13 cellular contexts compared by ENCODE assay signal in the genomic region with DNA sequence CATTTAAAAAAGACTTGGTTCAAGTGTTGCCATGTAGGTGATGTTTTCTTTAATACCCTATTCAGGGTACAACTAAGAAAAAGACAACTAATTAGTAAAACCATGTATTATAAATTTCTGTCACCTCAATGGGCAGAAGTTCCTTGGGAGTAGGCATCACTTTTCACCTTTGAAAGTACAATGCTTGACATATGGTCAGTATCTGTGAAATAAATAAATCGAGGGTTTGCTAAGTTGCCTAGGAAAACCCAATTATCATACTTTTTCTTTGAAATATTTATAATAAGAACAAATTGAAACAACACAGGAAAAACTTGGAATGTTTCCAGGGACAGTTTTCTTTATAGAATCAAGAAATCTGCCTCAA. TPM values are rescaled to one million over a fixed set of nuclear protein-coding genes. Genes with fewer than 3 reads are reported as not detected.
DNase-seq lines count a peak whose midpoint lies in the region; ATAC-seq and TF ChIP-seq lines count a peak whose summit lies in the region.
"Had no signal": no experiment of that assay in that cellular context is flagged by ENCODE, and none has a peak within 500 bp of the region (broad histone marks: within the 10 kb centered on the region; RNA-seq: fewer than 3 reads in every experiment).

No MANE protein-coding gene starts in this region.

- 39 to 53% (median 44%) methylated on average over 1 of the region's 1 CpG for WGBS in heart left ventricle, 4 donors

- intact Hi-C loops in heart left ventricle (cut with DNase I) (loop anchor here in 1 of 10 donors (10.0 kb wide), 1 partner anchor 69 kb away; no protein-coding TSS in a partner anchor), left ventricle myocardium superior (cut with micrococcal nuclease) (no loop called here), uterus (cut with DNase I; ENCODE audit: low total_unique reads) (no loop called here), tibial artery (cut with DNase I; ENCODE audit: low total_unique reads) (no loop called here), left colon (cut with DNase I, micrococcal nuclease) (no loop called here)

- no peaks in the 10 kb centered on the region for H3K27me3 ChIP-seq in heart left ventricle
- H3K27me3 ChIP-seq in muscle layer of duodenum (ENCODE audit: low read depth, low read length) = no peaks in the 10 kb centered on the region
- H3K27me3 ChIP-seq in uterus = no peaks in the 10 kb centered on the region
- no peaks in the 10 kb centered on the region for H3K27me3 ChIP-seq in tibial artery
- H3K27me3 ChIP-seq: right atrium auricular region had no signal

- TF ChIP-seq POLR2A in heart left ventricle (IDR thresholded peaks at IDR 0.05) (no peak), uterus (IDR thresholded peaks at IDR 0.05) (no peak)

- H3K27ac ChIP-seq in heart left ventricle (peak overlapping the region in 11 of 12 donors; percentile 8 to 90 (median 59)), muscle layer of duodenum (ENCODE audit: low read length) (peak overlapping the region; percentile 49), uterus (peak overlapping the region; percentile 77 to 91), tibial artery (peak overlapping the region in 1 of 2 donors; percentile 9)

- DNase-seq in heart left ventricle (no peak), left ventricle myocardium superior (no peak), choroid plexus epithelial cell (ENCODE audit: low read depth) (peak; percentile 42), uterus (no peak), tibial artery (no peak), left colon (no peak)
- no peak for DNase-seq in activated effector memory CD4-positive, alpha-beta T cell treated with Interleukin-2 at 50 U/mL for 16 hours
- DNase-seq: activated CD8-positive, alpha-beta memory T cell treated with anti-CD3 and anti-CD28 coated beads, Interleukin-2, amount 50 U/mL, for 48 hours; DMS153; NCI-H1436 treated with DMSO at 0.1 percent for 48 hours; NCI-H524 treated with DMSO at 0.1 percent for 48 hours had no signal

- no peak overlapping the region for H3K4me3 ChIP-seq in heart left ventricle
- no peak overlapping the region for H3K4me3 ChIP-seq in choroid plexus epithelial cell (ENCODE audit: low read depth, low read length)
- H3K4me3 ChIP-seq in muscle layer of duodenum (ENCODE audit: low read depth in 1 of 2, low read length in 2 of 2) = no peak overlapping the region
- H3K4me3 ChIP-seq in uterus = no peak overlapping the region
- H3K4me3 ChIP-seq in tibial artery = no peak overlapping the region
- H3K4me3 ChIP-seq: right atrium auricular region had no signal

- H3K36me3 ChIP-seq in heart left ventricle (peaks cover 0 to 6% (median 0%) of the 10 kb centered on the region in 9 donors), muscle layer of duodenum (ENCODE audit: control insufficient read depth in 1 of 2, insufficient read depth in 2 of 2, low read length in 2 of 2) (no peaks in the 10 kb centered on the region), uterus (no peaks in the 10 kb centered on the region), tibial artery (no peaks in the 10 kb centered on the region)
- H3K36me3 ChIP-seq: right atrium auricular region had no signal

- no peak for ATAC-seq in heart left ventricle
- no peak for ATAC-seq in left ventricle myocardium superior
- ATAC-seq in left colon = no peak

- H3K4me1 ChIP-seq in heart left ventricle (peaks cover 3 to 69% (median 49%) of the 10 kb centered on the region in 12 donors), muscle layer of duodenum (ENCODE audit: control insufficient read depth in 1 of 2, insufficient read depth in 2 of 2, low read length in 2 of 2) (peaks cover 18 to 42% of the 10 kb centered on the region in 2 donors), uterus (peaks cover 0 to 8% of the 10 kb centered on the region in 2 donors), tibial artery (peaks cover 0 to 36% (median 12%) of the 10 kb centered on the region in 4 donors)

- TF ChIP-seq CTCF in heart left ventricle (IDR thresholded peaks at IDR 0.05) (no peak), choroid plexus epithelial cell (conservative IDR thresholded peaks at IDR 0.05; ENCODE audit: low read depth, low read length) (no peak), uterus (IDR thresholded peaks at IDR 0.05) (no peak), tibial artery (IDR thresholded peaks at IDR 0.05) (no peak)

- no peaks in the 10 kb centered on the region for H3K9me3 ChIP-seq in heart left ventricle
- H3K9me3 ChIP-seq in muscle layer of duodenum (ENCODE audit: control insufficient read depth in 1 of 2, low read length in 2 of 2) = no peaks in the 10 kb centered on the region
- H3K9me3 ChIP-seq in uterus = no peaks in the 10 kb centered on the region
- no peaks in the 10 kb centered on the region for H3K9me3 ChIP-seq in tibial artery
- H3K9me3 ChIP-seq: right atrium auricular region had no signal

RNA-seq across cellular contexts. Expression of a gene that starts 13.8 kb away (rescaled TPM):
- total RNA-seq in heart left ventricle = 10 to 100 TPM; 11.9 to 29.1 (median 19.5) TPM
- polyA plus RNA-seq in heart left ventricle = 1 to 10 TPM; 2.8 to 2.9 TPM
- 23.5 TPM for total RNA-seq in left ventricle myocardium superior
- 10 to 100 TPM in 3 of 4 donors, 1 to 10 TPM in 1; 7.6 to 25.3 (median 15.1) TPM for total RNA-seq in uterus
- 10 to 100 TPM; 18.7 to 23.8 TPM for total RNA-seq in left colon

RNA-seq across cellular contexts. Expression of a gene that starts 14.1 kb away (rescaled TPM):
- total RNA-seq in heart left ventricle = 10 to 100 TPM; 53.6 to 89.9 (median 66.2) TPM
- polyA plus RNA-seq in heart left ventricle = 10 to 100 TPM; 14.6 to 36.2 TPM
- total RNA-seq in left ventricle myocardium superior = 59.0 TPM
- total RNA-seq in uterus = 100 to 1,000 TPM in 1 of 4 donors, 10 to 100 TPM in 3; 38.9 to 172 (median 70.7) TPM
- 10 to 100 TPM; 50.9 to 54.4 TPM for total RNA-seq in left colon
